Comparison of ENCODE assay signal across 8 cellular contexts in genomic region chr5:150412319-150413175, GRCh38. TPM values are rescaled to one million over a fixed set of nuclear protein-coding genes. Genes with fewer than 3 reads are reported as not detected.
A peak's percentile ranks its signal among the peaks of the same experiment; 100 is the strongest.
DNase-seq lines count a peak whose midpoint lies in the region; ATAC-seq and TF ChIP-seq lines count a peak whose summit lies in the region.

Gene CD74, minus strand, starts transcription at chr5:150412910. Its CDS starts 161 bp downstream, at chr5:150412749.

- H3K27me3 ChIP-seq in lung (ENCODE audit: control insufficient read depth, insufficient read depth) = no peaks in the 10 kb centered on the region

- ATAC-seq in GM21528 (IDR thresholded peaks at IDR 0.05; ENCODE audit: low FRiP score, unreplicated experiment) (peak; percentile 73), lung (ENCODE audit: insufficient read depth, low FRiP score) (peak; percentile 79)

- WGBS in lung, 2 donors = 7% methylated on average over 20 of the region's 20 CpGs

- H3K9me3 ChIP-seq in lung (ENCODE audit: control insufficient read depth in 2 of 2, insufficient read depth in 1 of 2, low read length in 1 of 2) = no peaks in the 10 kb centered on the region

- TF ChIP-seq CTCF in lung (IDR thresholded peaks at IDR 0.05; ENCODE audit: control extremely low read depth, extremely low read depth) = no peak

- peak within 1 kb of the TSS; percentile 42 for H3K4me3 ChIP-seq in lung

- peaks cover 0 to 3% of the 10 kb centered on the region in 2 donors for H3K36me3 ChIP-seq in lung (ENCODE audit: control insufficient read depth in 2 of 2, insufficient read depth in 2 of 2, low read length in 2 of 2)

- peak within 1 kb of the TSS; percentile 24 to 98 for H3K27ac ChIP-seq in lung (ENCODE audit: low read depth in 1 of 2, low read length in 1 of 2)

- DNase-seq in DMS114 treated with DMSO at 0.1 percent for 48 hours (lab: John Stamatoyannopoulos, UW; ENCODE audit: unreplicated experiment) (peak; percentile 28), Kasumi-1 (lab: John Stamatoyannopoulos, UW) (peak; percentile 66 to 76), dermis blood vessel endothelial cell (peak; percentile 64), lung (ENCODE audit: low spot score) (peak; percentile 91), T1000 (lab: John Stamatoyannopoulos, UW) (no peak)
- DNase-seq in activated CD4-positive, alpha-beta T cell treated with anti-CD3 and anti-CD28 coated beads, Interleukin-2, amount 50 U/mL, for 1 hour = peak; percentile 90
- DNase-seq in stimulated activated CD8-positive, alpha-beta memory T cell treated with anti-CD3 and anti-CD28 coated beads, Interleukin-12 subunit alpha, Interleukin-12 subunit beta, amount 100 ng/mL, for 4 hours (ENCODE audit: low read depth) = peak; percentile 84

- H3K4me1 ChIP-seq in lung (ENCODE audit: control insufficient read depth in 2 of 2, insufficient read depth in 2 of 2, low read length in 2 of 2) = no peaks in the 10 kb centered on the region

RNA-seq across cellular contexts. Expression of gene CD74, which starts in this region (rescaled TPM):
- total RNA-seq in dermis blood vessel endothelial cell (2.8 and 4.8 TPM in 2 replicates), lung (1,000 to 10,000 TPM; 1,061 to 2,819 TPM)
- 1,000 to 10,000 TPM; 1,429 to 2,010 TPM for polyA plus RNA-seq in lung

Comparison
In these comparisons a context has a peak if more than half of its experiments do, and no peak if none do; other contexts are left out.
1. RNA of gene CD74 (total RNA-seq): 1,061 to 2,819 TPM in lung; 2.8 to 4.8 TPM in dermis blood vessel endothelial cell; every median in the first group is over 100 times any median in the second.